ENCODE assay signal across 8 cellular contexts in the genomic region with DNA sequence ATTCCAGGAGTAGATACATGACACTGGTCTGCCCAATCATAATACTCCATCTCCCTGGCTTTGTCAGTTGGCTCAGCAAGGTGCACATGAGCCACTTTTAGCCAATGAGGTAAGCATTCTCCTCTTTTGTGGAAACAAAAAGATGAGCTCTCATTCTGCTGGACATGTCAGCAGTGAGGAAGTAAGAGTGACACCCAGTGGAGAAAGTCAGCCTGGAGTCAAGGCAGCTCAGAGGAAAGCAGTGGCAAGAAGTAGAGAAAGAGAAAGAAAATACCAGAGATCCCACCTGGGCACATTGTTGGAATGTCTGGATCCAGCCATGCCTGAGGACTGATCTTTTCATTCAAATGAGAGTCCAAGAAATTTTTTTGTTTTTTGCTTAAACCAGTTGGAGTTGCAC.
DNase-seq lines count a peak whose midpoint lies in the region; ATAC-seq and TF ChIP-seq lines count a peak whose summit lies in the region.

No MANE protein-coding gene starts in this region.

- TF ChIP-seq POLR2A in uterus (IDR thresholded peaks at IDR 0.05) = no peak
- no peak for TF ChIP-seq POLR2A in gastroesophageal sphincter (IDR thresholded peaks at IDR 0.05)

- H3K27me3 ChIP-seq in NT2/D1 (ENCODE audit: insufficient read depth, insufficient read length) (no peaks in the 10 kb centered on the region), uterus (no peaks in the 10 kb centered on the region), gastroesophageal sphincter (peaks cover 19% of the 10 kb centered on the region)

- H3K9me3 ChIP-seq in NT2/D1 (ENCODE audit: insufficient read depth, low read length) = peaks cover 6% of the 10 kb centered on the region; the same call in 1 of the 2 replicates
- H3K9me3 ChIP-seq in uterus = no peaks in the 10 kb centered on the region
- H3K9me3 ChIP-seq in gastroesophageal sphincter = no peaks in the 10 kb centered on the region

- no peak for TF ChIP-seq EP300 in gastroesophageal sphincter (IDR thresholded peaks at IDR 0.05)

- in situ Hi-C loops in ACHN (cut with HindIII; ENCODE audit: low pct_ligation_motif_present, low pct_unique_long_range_greater_than_20kb, low sequenced_read_pairs) = no loop called here

- DNase-seq in ACHN (peak; percentile 29), NT2/D1 (ENCODE audit: low read depth, low spot score) (peak; percentile 40), head of caudate nucleus (peak in 26 of 42 donors; percentile 6 to 71 (median 36)), uterus (no peak), left colon (no peak)

- H3K4me1 ChIP-seq in NT2/D1 (ENCODE audit: insufficient read depth, insufficient read length) (no peaks in the 10 kb centered on the region), uterus (no peaks in the 10 kb centered on the region), gastroesophageal sphincter (no peaks in the 10 kb centered on the region)

- H3K4me3 ChIP-seq in NT2/D1 (ENCODE audit: insufficient read length, low read depth) (no peak overlapping the region), uterus (no peak overlapping the region), gastroesophageal sphincter (no peak overlapping the region)

- H3K36me3 ChIP-seq in NT2/D1 (ENCODE audit: insufficient read depth, insufficient read length, low read length) (no peaks in the 10 kb centered on the region), uterus (no peaks in the 10 kb centered on the region), gastroesophageal sphincter (no peaks in the 10 kb centered on the region)

- intact Hi-C loops in head of caudate nucleus (cut with DNase I) = no loop called here
- intact Hi-C loops in uterus (cut with DNase I; ENCODE audit: low total_unique reads) = no loop called here
- intact Hi-C loops in left colon (cut with DNase I, micrococcal nuclease) = no loop called here

- no peak overlapping the region for H3K27ac ChIP-seq in uterus
- H3K27ac ChIP-seq in gastroesophageal sphincter = no peak overlapping the region

- peak; percentile 39 for TF ChIP-seq CTCF in GM12874 (IDR thresholded peaks at IDR 0.05; ENCODE audit: insufficient read depth, low read depth, low read length)
- TF ChIP-seq CTCF in uterus (IDR thresholded peaks at IDR 0.05) = no peak
- no peak for TF ChIP-seq CTCF in gastroesophageal sphincter (IDR thresholded peaks at IDR 0.05)

- H3K9ac ChIP-seq in NT2/D1 (ENCODE audit: insufficient read length, low read depth) = no peak overlapping the region

- ATAC-seq in GM21515 (IDR thresholded peaks at IDR 0.05; ENCODE audit: unreplicated experiment) = no peak
- ATAC-seq in gastroesophageal sphincter = no peak
- ATAC-seq in left colon = no peak

Comparison
In these comparisons a context has a peak if more than half of its experiments do, and no peak if none do; other contexts are left out.
1. DNase-seq: peak in ACHN (single experiment), NT2/D1 (single experiment) and head of caudate nucleus (26 of 42); none in uterus (0 of 2) and left colon (0 of 2).